8 cellular contexts compared by ENCODE assay signal in the genomic region with DNA sequence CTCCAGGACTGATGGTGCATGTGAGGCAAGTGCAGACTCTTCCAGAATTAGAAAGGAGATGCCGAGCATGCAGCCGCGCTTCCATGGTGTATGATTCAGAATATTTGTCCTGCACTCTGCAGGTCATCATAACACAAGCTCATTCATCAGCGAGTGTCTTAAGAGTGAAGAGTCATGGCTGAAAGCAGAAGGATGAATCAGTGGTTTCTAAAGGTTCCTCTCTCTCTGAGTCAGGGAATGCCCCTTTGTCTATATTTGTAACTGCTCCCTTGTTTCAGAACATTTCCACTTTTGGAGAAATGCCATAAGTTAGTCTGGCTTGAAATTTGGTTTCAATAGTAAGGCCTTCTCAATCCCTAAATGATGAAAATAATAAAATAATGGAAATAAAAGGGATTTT. TPM values are rescaled to one million over a fixed set of nuclear protein-coding genes. Genes with fewer than 3 reads are reported as not detected.
DNase-seq lines count a peak whose midpoint lies in the region; ATAC-seq and TF ChIP-seq lines count a peak whose summit lies in the region.

No MANE protein-coding gene starts in this region.

- TF ChIP-seq RAD21 in HCT116 (IDR thresholded peaks at IDR 0.05; ENCODE audit: low read depth) = 0 out of 2 replicates have a peak, but pooled peaks have one; percentile 2

- H3K36me3 ChIP-seq in HCT116 (ENCODE audit: control insufficient read depth in 1 of 2, insufficient read depth in 2 of 2, low read length in 2 of 2) = no peaks in the 10 kb centered on the region

- DNase-seq in HCT116 (ENCODE audit: low read depth, low spot score) (peak; percentile 39), NB4 (ENCODE audit: low read depth) (peak; percentile 7), fibroblast of the conjunctiva (ENCODE audit: low read depth) (peak; percentile 87), NCI-H446 treated with DMSO at 0.1 percent for 48 hours (lab: John Stamatoyannopoulos, UW) (no peak), NCI-H1417 (lab: John Stamatoyannopoulos, UW) (no peak), DMS 273 (lab: John Stamatoyannopoulos, UW; ENCODE audit: unreplicated experiment) (no peak), DMS153 treated with DMSO at 0.1 percent for 48 hours (lab: John Stamatoyannopoulos, UW; ENCODE audit: unreplicated experiment) (no peak)

- H3K4me2 ChIP-seq in HCT116 (ENCODE audit: low read length) = peak overlapping the region; percentile 37

- ATAC-seq in GM18499 (IDR thresholded peaks at IDR 0.05; ENCODE audit: insufficient read depth, unreplicated experiment) (peak; percentile 99), HCT116 (peak; percentile 74)

- intact Hi-C loops in HCT116 (cut with micrococcal nuclease) = no loop called here

- H3K4me1 ChIP-seq in HCT116 (ENCODE audit: control insufficient read depth in 1 of 2, insufficient read depth in 2 of 2, low read length in 2 of 2) = peaks cover 0 to 14% of the 10 kb centered on the region in 2 experiments; a peak in 2 of 4 replicates

- TF ChIP-seq CTCF in HCT116 (IDR thresholded peaks at IDR 0.05 in 2 of 3, conservative IDR thresholded peaks at IDR 0.05 in 1 of 3; ENCODE audit: borderline replicate concordance in 1 of 3, insufficient read depth in 1 of 3, low read depth in 2 of 3, low read length in 2 of 3) (no peak), NB4 (IDR thresholded peaks at IDR 0.05; ENCODE audit: low read depth, low read length) (no peak)

- no peak overlapping the region for H2AFZ ChIP-seq in HCT116 (ENCODE audit: low read depth, low read length, poor library complexity, severe bottlenecking)

- CTCF ChIA-PET in HCT116 (lab: Charles Lee) = no interaction called here

- no peaks in the 10 kb centered on the region for H4K20me1 ChIP-seq in HCT116 (ENCODE audit: insufficient read depth)

- RAD21 ChIA-PET in HCT116 (lab: Charles Lee; ENCODE audit: low non-redundant PET in 1 of 2, low total read pairs in 2 of 2, uncharacterized antibody in 2 of 2, unreplicated experiment in 2 of 2) = no interaction called here

- BruUV-seq in HCT116 (replicated peaks; lab: Mats Ljungman, UMichigan) = no TSS peak

- H3K9me2 ChIP-seq in HCT116 (ENCODE audit: insufficient read depth) = no peaks in the 10 kb centered on the region

- H3K27ac ChIP-seq in HCT116 (ENCODE audit: low read depth, low read length) = no peak overlapping the region

- no peaks in the 10 kb centered on the region for H3K79me2 ChIP-seq in HCT116 (ENCODE audit: insufficient read depth, low read length)

- POLR2A ChIA-PET in HCT116 (lab: Charles Lee) = no interaction called here

- no peak overlapping the region for H3K9ac ChIP-seq in HCT116 (ENCODE audit: low read length)

- no peak overlapping the region for H3K4me3 ChIP-seq in HCT116 (replicated peaks in 1 of 2; ENCODE audit: low read depth in 1 of 2, low read length in 2 of 2)
- no peak overlapping the region for H3K4me3 ChIP-seq in NB4 (ENCODE audit: low read depth, low read length)

- H3K9me3 ChIP-seq in HCT116 (ENCODE audit: control insufficient read depth in 1 of 2, insufficient read depth in 1 of 2, low read depth in 1 of 2, low read length in 2 of 2) = no peaks in the 10 kb centered on the region

- TF ChIP-seq POLR2A in HCT116 (IDR thresholded peaks at IDR 0.05; ENCODE audit: borderline replicate concordance, extremely low read depth, insufficient read depth, insufficient read length) = no peak
- TF ChIP-seq POLR2A in NB4 (IDR thresholded peaks at IDR 0.05; ENCODE audit: extremely low read depth, insufficient read length) = no peak

- H3K27me3 ChIP-seq in HCT116 (ENCODE audit: insufficient read depth, low read length) = no peaks in the 10 kb centered on the region

TF ChIP-seq in HCT116, 20 proteins besides CTCF, POLR2A, EP300 and RAD21:
- TF ChIP-seq SRF (IDR thresholded peaks at IDR 0.05; ENCODE audit: low read depth) = peak; percentile 20; the same call in 1 of the 2 replicates
- no peak for TF ChIP-seq ATF3 (IDR thresholded peaks at IDR 0.05)
- TF ChIP-seq ELF1 (IDR thresholded peaks at IDR 0.05; ENCODE audit: borderline replicate concordance, low read depth) = no peak
- TF ChIP-seq FOSL1 (IDR thresholded peaks at IDR 0.05; ENCODE audit: low read depth) = peak; percentile 34; the same call in 1 of the 2 replicates
- peak; percentile 27; the same call in 1 of the 2 replicates for TF ChIP-seq JUND (IDR thresholded peaks at IDR 0.05)

RNA-seq across cellular contexts. Expression of gene HECW1, which starts 52.3 kb away (rescaled TPM):
- 5.6 TPM for total RNA-seq in HCT116 (2021; ENCODE audit: unreplicated experiment)
- polyA plus RNA-seq in HCT116 (2012) = 2.8 and 3.1 TPM in 2 replicates

Comparison
In these comparisons a context has a peak if more than half of its experiments do, and no peak if none do; other contexts are left out.
1. DNase-seq: peak in HCT116 (single experiment), NB4 (single experiment) and fibroblast of the conjunctiva (single experiment); none in NCI-H446 treated with DMSO at 0.1 percent for 48 hours (single experiment), NCI-H1417 (0 of 3), DMS 273 (single experiment) and DMS153 treated with DMSO at 0.1 percent for 48 hours (single experiment).